Comparison of ENCODE assay signal across 1 cellular context in genomic region chr15:32889189-32889588, GRCh38.
TF ChIP-seq lines count a peak whose summit lies in the region.

No MANE protein-coding gene starts in this region.

TF ChIP-seq in SK-N-SH, 30 proteins besides CTCF, POLR2A, EP300 and RAD21 (continued from another document):
- TF ChIP-seq, protein P1, sequence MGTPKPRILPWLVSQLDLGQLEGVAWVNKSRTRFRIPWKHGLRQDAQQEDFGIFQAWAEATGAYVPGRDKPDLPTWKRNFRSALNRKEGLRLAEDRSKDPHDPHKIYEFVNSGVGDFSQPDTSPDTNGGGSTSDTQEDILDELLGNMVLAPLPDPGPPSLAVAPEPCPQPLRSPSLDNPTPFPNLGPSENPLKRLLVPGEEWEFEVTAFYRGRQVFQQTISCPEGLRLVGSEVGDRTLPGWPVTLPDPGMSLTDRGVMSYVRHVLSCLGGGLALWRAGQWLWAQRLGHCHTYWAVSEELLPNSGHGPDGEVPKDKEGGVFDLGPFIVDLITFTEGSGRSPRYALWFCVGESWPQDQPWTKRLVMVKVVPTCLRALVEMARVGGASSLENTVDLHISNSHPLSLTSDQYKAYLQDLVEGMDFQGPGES (IDR thresholded peaks at IDR 0.05; ENCODE audit: low read depth, low read length) = no peak
- TF ChIP-seq CHD2 (IDR thresholded peaks at IDR 0.05; ENCODE audit: low read length, partially characterized antibody) = no peak
